8 cellular contexts compared by ENCODE assay signal in genomic region chr1:151281969-151282882, GRCh38. TPM values are rescaled to one million over a fixed set of nuclear protein-coding genes. Genes with fewer than 3 reads are reported as not detected.
A peak's percentile ranks its signal among the peaks of the same experiment; 100 is the strongest.
DNase-seq lines count a peak whose midpoint lies in the region; ATAC-seq, FAIRE-seq and TF ChIP-seq lines count a peak whose summit lies in the region.

TSS of gene ZNF687 (plus strand) at chr1:151282299. CDS start at chr1:151286292, 3,993 bp downstream.

- H3K4me1 ChIP-seq in iPS-20b (ENCODE audit: insufficient read depth, low read length) = peaks cover 5% of the 10 kb centered on the region; the same call in 1 of the 2 replicates

- H3K27me3 ChIP-seq in AG04450 (ENCODE audit: control insufficient read depth, insufficient read depth, low read length) (peaks cover 3% of the 10 kb centered on the region), bronchial epithelial cell (ENCODE audit: control insufficient read depth, insufficient read depth, low read length) (no peaks in the 10 kb centered on the region), iPS-20b (ENCODE audit: insufficient read depth, low read length) (no peaks in the 10 kb centered on the region)

- H3K9me3 ChIP-seq in AG04450 (ENCODE audit: control insufficient read depth, insufficient read depth, low read length) = peaks cover 4% of the 10 kb centered on the region; the same call in 1 of the 2 replicates
- no peaks in the 10 kb centered on the region for H3K9me3 ChIP-seq in iPS-20b (ENCODE audit: insufficient read depth, low read depth, low read length)

- DNase-seq in AG04450 (ENCODE audit: low read depth, low spot score) (peak; percentile 100), NCI-H2227 treated with DMSO at 0.1 percent for 48 hours (lab: John Stamatoyannopoulos, UW) (peak; percentile 99), bronchial epithelial cell (ENCODE audit: low read depth) (peak; percentile 99)

- peak within 1 kb of the TSS; percentile 95 for H3K9ac ChIP-seq in iPS-20b (ENCODE audit: low read depth, low read length)

- H3K36me3 ChIP-seq in bronchial epithelial cell (ENCODE audit: control insufficient read depth, insufficient read depth, low read length) = peaks cover 13% of the 10 kb centered on the region
- H3K36me3 ChIP-seq in iPS-20b (ENCODE audit: insufficient read depth, low read depth, low read length) = peaks cover 27% of the 10 kb centered on the region

- CTCF ChIA-PET in AG04450 (lab: Charles Lee) = interaction anchor here (0.8 to 1.9 kb wide), 6 partner anchors 10 to 93 kb away, joined by 3 to 9 read pairs (median 5); partner anchors contain the start of genes RFX5 and VPS72

- ATAC-seq in GM18907 (IDR thresholded peaks at IDR 0.05; ENCODE audit: unreplicated experiment) (peak; percentile 89), HG03159 (IDR thresholded peaks at IDR 0.05; ENCODE audit: unreplicated experiment) (peak; percentile 87)

- peak within 1 kb of the TSS; percentile 100 for H3K27ac ChIP-seq in AG04450 (ENCODE audit: low read depth, low read length)
- H3K27ac ChIP-seq in iPS-20b (ENCODE audit: low read length) = peak within 1 kb of the TSS; percentile 99
- peak within 1 kb of the TSS; percentile 77 to 97 (median 93) for H3K27ac ChIP-seq in skin epidermis

- no peak for FAIRE-seq in bronchial epithelial cell (lab: Jason Lieb, UNC)

- TF ChIP-seq CTCF in AG04450 (IDR thresholded peaks at IDR 0.05; ENCODE audit: low read depth, low read length) (no peak), WI38 (IDR thresholded peaks at IDR 0.05; ENCODE audit: low read depth, low read length) (no peak), bronchial epithelial cell (IDR thresholded peaks at IDR 0.05; ENCODE audit: insufficient read depth, low read length, severe bottlenecking) (no peak)

- POLR2A ChIA-PET in AG04450 (lab: Yijun Ruan, JAX) = interaction anchor here (0.5 to 1.6 kb wide), 15 partner anchors 13 to 1395 kb away, joined by 3 to 10 read pairs (median 3); partner anchors contain the start of genes PSMD4, SELENBP1 and VPS72

- H3K4me3 ChIP-seq in AG04450 (ENCODE audit: low read depth, low read length) (peak within 1 kb of the TSS; percentile 98), WI38 (ENCODE audit: low read depth, low read length) (peak within 1 kb of the TSS; percentile 73), bronchial epithelial cell (ENCODE audit: low read depth, low read length) (peak within 1 kb of the TSS; percentile 86), iPS-20b (ENCODE audit: low read length) (peak within 1 kb of the TSS; percentile 86), skin epidermis (peak within 1 kb of the TSS; percentile 53 to 97 (median 81))

RNA-seq across cellular contexts. Expression of gene ZNF687, which starts in this region (rescaled TPM):
- polyA plus RNA-seq in AG04450 (2011; rRNA removed) = 10.5 and 12.0 TPM in 2 replicates
- 28.0 and 37.7 TPM in 2 replicates for polyA minus RNA-seq in AG04450 (2011; rRNA and poly(A)+ RNA removed)
- 9.0 and 12.8 TPM in 2 replicates for total RNA-seq in bronchial epithelial cell

Comparison
In these comparisons a context has a peak if more than half of its experiments do, and no peak if none do; other contexts are left out.
1. Peak in every context shown above with its lines: DNase-seq, ATAC-seq, H3K4me3 ChIP-seq and H3K27ac ChIP-seq.